In the genomic region with DNA sequence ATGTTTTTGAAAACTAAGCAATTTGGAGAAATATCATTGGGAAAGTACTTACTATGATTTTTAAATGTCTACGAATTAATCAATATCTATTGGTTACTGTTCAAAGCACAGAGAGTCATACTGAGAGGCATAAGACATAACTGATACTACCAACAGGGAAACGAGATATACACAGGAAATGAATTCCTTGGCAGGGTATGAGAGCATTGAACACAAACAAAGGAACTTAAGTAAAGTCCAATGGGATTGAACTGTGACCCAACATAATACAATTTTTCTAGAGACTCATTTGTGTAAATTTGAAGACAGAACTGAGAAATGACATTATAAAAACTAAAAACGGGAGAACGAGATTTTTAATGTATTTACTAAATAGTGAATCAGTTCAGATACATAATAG, we compare ENCODE assay signal across 13 cellular contexts. TPM values are rescaled to one million over a fixed set of nuclear protein-coding genes. Genes with fewer than 3 reads are reported as not detected.
DNase-seq lines count a peak whose midpoint lies in the region; ATAC-seq and TF ChIP-seq lines count a peak whose summit lies in the region.
"Had no signal": no experiment of that assay in that cellular context is flagged by ENCODE, and none has a peak within 500 bp of the region (broad histone marks: within the 10 kb centered on the region; RNA-seq: fewer than 3 reads in every experiment).

No MANE protein-coding gene starts in this region.

- H2AK5ac ChIP-seq in neuronal stem cell (ENCODE audit: low read depth, low read length): no peak overlapping the region

- peaks cover 15% of the 10 kb centered on the region for H3K4me1 ChIP-seq in CD4-positive, alpha-beta memory T cell (ENCODE audit: insufficient read depth, low read length)
- H3K4me1 ChIP-seq in endocrine pancreas (ENCODE audit: control insufficient read depth, insufficient read depth, low read length) (peaks cover 8% of the 10 kb centered on the region), neuronal stem cell (ENCODE audit: control insufficient read depth in 2 of 2, insufficient read depth in 1 of 2, low read depth in 1 of 2, low read length in 2 of 2) (peaks cover 0 to 5% of the 10 kb centered on the region in 2 donors)

- no peak overlapping the region for H3K4me2 ChIP-seq in neuronal stem cell (ENCODE audit: insufficient read depth, low read length, poor library complexity, severe bottlenecking)
- H3K4me2 ChIP-seq: BLaER1 had no signal

- H3K9me3 Mint-ChIP-seq in CD4-positive, alpha-beta memory T cell: no peaks in the 10 kb centered on the region
- H3K9me3 Mint-ChIP-seq in HFFc6 (no peaks in the 10 kb centered on the region), neural crest cell (no peaks in the 10 kb centered on the region)
- H3K9me3 Mint-ChIP-seq in stimulated activated memory B cell treated with anti-CD40 and anti-IgM and Interleukin-4, amounts not matched to agents 10 μg/mL and 1 μg/mL and 100 μg/mL, for 72 hours: no peaks in the 10 kb centered on the region

- no peak overlapping the region for H2BK12ac ChIP-seq in neuronal stem cell (ENCODE audit: low read length)

- no peak overlapping the region for H3K18ac ChIP-seq in neuronal stem cell (ENCODE audit: low read length)

- no peak for ATAC-seq in stimulated activated memory B cell treated with anti-CD40 and anti-IgM and Interleukin-4, amounts not matched to agents 10 μg/mL and 1 μg/mL and 100 μg/mL, for 72 hours
- ATAC-seq in HG03196 (IDR thresholded peaks at IDR 0.05; ENCODE audit: unreplicated experiment): no peak

- no peak overlapping the region for H3K4me3 ChIP-seq in CD4-positive, alpha-beta memory T cell (ENCODE audit: low read length in 2 of 2)
- H3K4me3 ChIP-seq in endocrine pancreas (ENCODE audit: control insufficient read depth, insufficient read depth, low read length) (peak overlapping the region; percentile 84), neuronal stem cell (ENCODE audit: low read length in 2 of 2) (no peak overlapping the region)
- H3K4me3 ChIP-seq: BLaER1 had no signal

- no peak overlapping the region for H2BK15ac ChIP-seq in neuronal stem cell (ENCODE audit: low read length)

- H4K8ac ChIP-seq in neuronal stem cell (ENCODE audit: low read depth, low read length): no peak overlapping the region

- no peak for DNase-seq in CD4-positive, alpha-beta memory T cell
- no peak for DNase-seq in HFFc6
- DNase-seq in neural crest cell (ENCODE audit: low read depth, low spot score): no peak
- no peak for DNase-seq in GM10266 (ENCODE audit: extremely low spot score)
- no peak for DNase-seq in neuronal stem cell (ENCODE audit: low spot score)
- DNase-seq: midbrain; NCI-H1417 treated with DMSO at 0.1 percent for 48 hours; stimulated activated CD4-positive, alpha-beta T cell treated with anti-CD3 and anti-CD28 coated beads, Interleukin-1b, Interleukin-23, amount 100 ng/mL, for 48 hours had no signal

- no peaks in the 10 kb centered on the region for H3K27me3 ChIP-seq in CD4-positive, alpha-beta memory T cell (ENCODE audit: insufficient read depth, low read length)
- H3K27me3 ChIP-seq in endocrine pancreas (ENCODE audit: control insufficient read depth, insufficient read depth, low read length): no peaks in the 10 kb centered on the region
- H3K27me3 ChIP-seq in neuronal stem cell (ENCODE audit: control insufficient read depth in 3 of 3, insufficient read depth in 3 of 3, low read depth in 1 of 3, low read length in 3 of 3): peaks cover 0 to 31% (median 0%) of the 10 kb centered on the region in 3 experiments

- no peaks in the 10 kb centered on the region for H3K9me3 ChIP-seq in CD4-positive, alpha-beta memory T cell (ENCODE audit: control insufficient read depth in 1 of 2, low read length in 2 of 2)
- H3K9me3 ChIP-seq in endocrine pancreas (ENCODE audit: control insufficient read depth, low read length) (no peaks in the 10 kb centered on the region), neuronal stem cell (replicated peaks in 1 of 2; ENCODE audit: control insufficient read depth in 2 of 2, insufficient read depth in 1 of 2, low read depth in 1 of 2, low read length in 2 of 2) (no peaks in the 10 kb centered on the region)

- POLR2A ChIA-PET in CD4-positive, alpha-beta memory T cell (lab: Charles Lee; ENCODE audit: partially characterized antibody): interaction anchor here (2.0 to 3.6 kb wide), 4 partner anchors 11 to 61 kb away, joined by 6 to 27 read pairs (median 14); no protein-coding TSS in a partner anchor

- H3K23ac ChIP-seq in neuronal stem cell (ENCODE audit: low read depth, low read length, poor library complexity): no peak overlapping the region

- no peak for TF ChIP-seq CTCF in HFFc6 (IDR thresholded peaks at IDR 0.05)
- no peak for TF ChIP-seq CTCF in neural crest cell (conservative IDR thresholded peaks at IDR 0.05)
- TF ChIP-seq CTCF in GM10266 (IDR thresholded peaks at IDR 0.05; ENCODE audit: control insufficient read depth, insufficient read depth, low read depth, missing control alignments): no peak

- H3K36me3 ChIP-seq in CD4-positive, alpha-beta memory T cell (ENCODE audit: insufficient read depth, low read length): no peaks in the 10 kb centered on the region
- H3K36me3 ChIP-seq in endocrine pancreas (ENCODE audit: control insufficient read depth, insufficient read depth, low read length): no peaks in the 10 kb centered on the region
- no peaks in the 10 kb centered on the region for H3K36me3 ChIP-seq in neuronal stem cell (replicated peaks in 1 of 2; ENCODE audit: control insufficient read depth in 2 of 2, insufficient read depth in 2 of 2, low read length in 2 of 2)
- H3K36me3 ChIP-seq: BLaER1 had no signal

- no peak overlapping the region for H4K91ac ChIP-seq in neuronal stem cell (ENCODE audit: low read depth, low read length, poor library complexity)

- no peak overlapping the region for H2AFZ ChIP-seq in neuronal stem cell (ENCODE audit: low read length)

- H3K27me3 Mint-ChIP-seq in CD4-positive, alpha-beta memory T cell: peaks cover 2% of the 10 kb centered on the region in 2 donors
- H3K27me3 Mint-ChIP-seq in HFFc6 (ENCODE audit: insufficient read depth) (no peaks in the 10 kb centered on the region; the same call in 1 of the 2 replicates), neural crest cell (ENCODE audit: low read depth) (peaks cover 37% of the 10 kb centered on the region)
- peaks cover 61% of the 10 kb centered on the region for H3K27me3 Mint-ChIP-seq in stimulated activated memory B cell treated with anti-CD40 and anti-IgM and Interleukin-4, amounts not matched to agents 10 μg/mL and 1 μg/mL and 100 μg/mL, for 72 hours

- peak overlapping the region in 6 of 8 donors; percentile 2 to 95 (median 42) for H3K4me3 Mint-ChIP-seq in CD4-positive, alpha-beta memory T cell
- H3K4me3 Mint-ChIP-seq in HFFc6 (0 out of 2 replicates have a peak overlapping the region, but pooled peaks have one; percentile 2), neural crest cell (peak overlapping the region; percentile 33)
- H3K4me3 Mint-ChIP-seq in stimulated activated memory B cell treated with anti-CD40 and anti-IgM and Interleukin-4, amounts not matched to agents 10 μg/mL and 1 μg/mL and 100 μg/mL, for 72 hours: no peak overlapping the region

- no peaks in the 10 kb centered on the region for H3K79me1 ChIP-seq in neuronal stem cell (ENCODE audit: low read depth, low read length)

- H2BK5ac ChIP-seq in neuronal stem cell (ENCODE audit: low read length): no peak overlapping the region

- no peak overlapping the region for H2BK120ac ChIP-seq in neuronal stem cell (ENCODE audit: low read depth, low read length)

- CTCF ChIA-PET in CD4-positive, alpha-beta memory T cell (lab: Charles Lee; ENCODE audit: partially characterized antibody): interaction anchor here (1.0 to 2.4 kb wide), 7 partner anchors 10 to 128 kb away, joined by 3 to 35 read pairs (median 14); no protein-coding TSS in a partner anchor

- H3K9ac ChIP-seq in endocrine pancreas (ENCODE audit: control insufficient read depth, insufficient read depth, low read length) (no peak overlapping the region), neuronal stem cell (ENCODE audit: low read depth, low read length, poor library complexity) (no peak overlapping the region)
- H3K9ac ChIP-seq: BLaER1 had no signal

- H3K4me1 Mint-ChIP-seq in CD4-positive, alpha-beta memory T cell: peaks cover 18 to 36% (median 29%) of the 10 kb centered on the region in 4 donors
- peaks cover 68% of the 10 kb centered on the region for H3K4me1 Mint-ChIP-seq in HFFc6 (ENCODE audit: low read depth)
- H3K4me1 Mint-ChIP-seq in neural crest cell: peaks cover 18% of the 10 kb centered on the region
- H3K4me1 Mint-ChIP-seq in stimulated activated memory B cell treated with anti-CD40 and anti-IgM and Interleukin-4, amounts not matched to agents 10 μg/mL and 1 μg/mL and 100 μg/mL, for 72 hours: peaks cover 20% of the 10 kb centered on the region

- H3K4ac ChIP-seq in neuronal stem cell (ENCODE audit: low read length): no peak overlapping the region

- intact Hi-C loops in CD4-positive, alpha-beta memory T cell (cut with micrococcal nuclease): loop anchor here (5.0 kb wide), 1 partner anchor 44 kb away; no protein-coding TSS in a partner anchor

- no peak overlapping the region for H3K27ac ChIP-seq in CD4-positive, alpha-beta memory T cell (ENCODE audit: low read depth, low read length)
- H3K27ac ChIP-seq in neuronal stem cell (replicated peaks; ENCODE audit: low read length): no peak overlapping the region
- H3K27ac ChIP-seq: BLaER1 had no signal

- WGBS in neuronal stem cell (ENCODE audit: extremely low coverage in 2 of 2, insufficient read length in 2 of 2, insufficient replicate concordance in 1 of 2), 2 donors: no CpG with 5 or more reads among the region's 4 CpGs

- H3K14ac ChIP-seq in neuronal stem cell (ENCODE audit: low read length): no peak overlapping the region

- no peak overlapping the region for H3K27ac Mint-ChIP-seq in CD4-positive, alpha-beta memory T cell
- no peak overlapping the region for H3K27ac Mint-ChIP-seq in HFFc6
- no peak overlapping the region for H3K27ac Mint-ChIP-seq in neural crest cell (ENCODE audit: unreplicated experiment)
- H3K27ac Mint-ChIP-seq in stimulated activated memory B cell treated with anti-CD40 and anti-IgM and Interleukin-4, amounts not matched to agents 10 μg/mL and 1 μg/mL and 100 μg/mL, for 72 hours: no peak overlapping the region
- H3K27ac Mint-ChIP-seq: WTC11 had no signal

- H3K36me3 Mint-ChIP-seq in CD4-positive, alpha-beta memory T cell: peaks cover 0 to 2% of the 10 kb centered on the region in 2 donors
- H3K36me3 Mint-ChIP-seq in HFFc6 (ENCODE audit: low read depth) (peaks cover 23% of the 10 kb centered on the region), neural crest cell (ENCODE audit: low read depth) (no peaks in the 10 kb centered on the region)
- H3K36me3 Mint-ChIP-seq in stimulated activated memory B cell treated with anti-CD40 and anti-IgM and Interleukin-4, amounts not matched to agents 10 μg/mL and 1 μg/mL and 100 μg/mL, for 72 hours: no peaks in the 10 kb centered on the region
- H3K36me3 Mint-ChIP-seq: WTC11 had no signal

RNA-seq across cellular contexts. Expression of a gene that starts 1.3 kb away (rescaled TPM):
- total RNA-seq in CD4-positive, alpha-beta memory T cell: 1 to 10 TPM; 4.2 to 5.8 TPM
- polyA plus RNA-seq in CD4-positive, alpha-beta memory T cell: 1 to 10 TPM; 1.9 to 5.5 TPM
- 100 to 1,000 TPM in 1 of 6 experiments, 10 to 100 TPM in 5; 46.9 to 101 (median 83.9) TPM for total RNA-seq in HFFc6 (2021; fragmentation: NEBNext Ultra II Directional; extraction: Animal tissue kit (Norgen Biotek cat#: 25700))
- total RNA-seq in neural crest cell: 2.2 and 3.0 TPM in 2 replicates
- polyA plus RNA-seq in neuronal stem cell (2013, experiment 1 of 2): 0.98 TPM
- polyA plus RNA-seq in neuronal stem cell (2013, experiment 2 of 2): 0.76 TPM

RNA-seq across cellular contexts. Expression of a gene that starts 1.3 kb away (rescaled TPM):
- total RNA-seq in CD4-positive, alpha-beta memory T cell: 10 to 100 TPM; 11.9 to 12.4 TPM
- 1 to 10 TPM; 5.7 to 8.3 TPM for polyA plus RNA-seq in CD4-positive, alpha-beta memory T cell
- total RNA-seq in HFFc6 (2021; fragmentation: NEBNext Ultra II Directional; extraction: Animal tissue kit (Norgen Biotek cat#: 25700)): 10 to 100 TPM; 52.6 to 77.2 (median 72.8) TPM
- 11.6 and 11.8 TPM in 2 replicates for total RNA-seq in neural crest cell
- 8.3 TPM for polyA plus RNA-seq in neuronal stem cell (2013, experiment 1 of 2)
- 8.1 TPM for polyA plus RNA-seq in neuronal stem cell (2013, experiment 2 of 2)

Comparison
In these comparisons a context has a peak if more than half of its experiments do, and no peak if none do; other contexts are left out.
1. RNA of a gene that starts 1.3 kb away (total RNA-seq): 46.9 to 101 TPM in HFFc6; 4.2 to 5.8 TPM in CD4-positive, alpha-beta memory T cell and 2.2 to 3.0 TPM in neural crest cell; every median in the first group is over 4 times any median in the second.